In the genomic region with DNA sequence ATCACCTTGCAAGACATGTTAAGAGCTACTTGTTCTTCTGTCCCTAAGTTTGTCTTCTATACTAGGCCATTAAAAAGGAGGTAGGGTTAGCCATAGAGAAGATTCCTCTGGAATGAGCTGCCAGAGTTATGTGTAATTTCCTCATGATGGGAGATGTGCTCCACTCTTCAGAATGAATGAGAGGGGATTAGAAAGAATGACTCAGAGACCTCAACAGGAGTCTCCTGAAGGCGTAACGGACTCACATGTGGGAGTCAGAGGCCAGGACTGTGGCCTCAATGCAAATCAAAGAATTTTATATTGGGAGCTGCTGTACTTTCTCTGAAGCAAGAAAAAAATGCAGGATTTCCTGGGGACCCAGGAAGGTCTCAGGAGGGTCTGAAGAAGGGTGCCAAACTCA, we compare ENCODE assay signal across 1 cellular context.
TF ChIP-seq lines count a peak whose summit lies in the region.

No MANE protein-coding gene starts in this region.

TF ChIP-seq in HepG2, 621 proteins besides CTCF, POLR2A, EP300 and RAD21 (continued from another document):
- TF ChIP-seq, protein P1, sequence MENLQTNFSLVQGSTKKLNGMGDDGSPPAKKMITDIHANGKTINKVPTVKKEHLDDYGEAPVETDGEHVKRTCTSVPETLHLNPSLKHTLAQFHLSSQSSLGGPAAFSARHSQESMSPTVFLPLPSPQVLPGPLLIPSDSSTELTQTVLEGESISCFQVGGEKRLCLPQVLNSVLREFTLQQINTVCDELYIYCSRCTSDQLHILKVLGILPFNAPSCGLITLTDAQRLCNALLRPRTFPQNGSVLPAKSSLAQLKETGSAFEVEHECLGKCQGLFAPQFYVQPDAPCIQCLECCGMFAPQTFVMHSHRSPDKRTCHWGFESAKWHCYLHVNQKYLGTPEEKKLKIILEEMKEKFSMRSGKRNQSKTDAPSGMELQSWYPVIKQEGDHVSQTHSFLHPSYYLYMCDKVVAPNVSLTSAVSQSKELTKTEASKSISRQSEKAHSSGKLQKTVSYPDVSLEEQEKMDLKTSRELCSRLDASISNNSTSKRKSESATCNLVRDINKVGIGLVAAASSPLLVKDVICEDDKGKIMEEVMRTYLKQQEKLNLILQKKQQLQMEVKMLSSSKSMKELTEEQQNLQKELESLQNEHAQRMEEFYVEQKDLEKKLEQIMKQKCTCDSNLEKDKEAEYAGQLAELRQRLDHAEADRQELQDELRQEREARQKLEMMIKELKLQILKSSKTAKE (CRISPR knock-in tag; IDR thresholded peaks at IDR 0.05; ENCODE audit: borderline replicate concordance), result no peak
- TF ChIP-seq, protein P2, sequence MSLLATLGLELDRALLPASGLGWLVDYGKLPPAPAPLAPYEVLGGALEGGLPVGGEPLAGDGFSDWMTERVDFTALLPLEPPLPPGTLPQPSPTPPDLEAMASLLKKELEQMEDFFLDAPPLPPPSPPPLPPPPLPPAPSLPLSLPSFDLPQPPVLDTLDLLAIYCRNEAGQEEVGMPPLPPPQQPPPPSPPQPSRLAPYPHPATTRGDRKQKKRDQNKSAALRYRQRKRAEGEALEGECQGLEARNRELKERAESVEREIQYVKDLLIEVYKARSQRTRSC (CRISPR knock-in tag; IDR thresholded peaks at IDR 0.05; ENCODE audit: low read depth), result no peak
- TF ChIP-seq TP53 (CRISPR knock-in tag; conservative IDR thresholded peaks at IDR 0.05) (no peak), ZNF549 (CRISPR knock-in tag; IDR thresholded peaks at IDR 0.05) (no peak), ZSCAN9 (CRISPR knock-in tag; IDR thresholded peaks at IDR 0.05; ENCODE audit: borderline replicate concordance) (no peak)
